14 cellular contexts compared by ENCODE assay signal in genomic region chr19:32708457-32708856, GRCh38. TPM values are rescaled to one million over a fixed set of nuclear protein-coding genes. Genes with fewer than 3 reads are reported as not detected.
A peak's percentile ranks its signal among the peaks of the same experiment; 100 is the strongest.
DNase-seq lines count a peak whose midpoint lies in the region; ATAC-seq, FAIRE-seq and TF ChIP-seq lines count a peak whose summit lies in the region.
"Had no signal": no experiment of that assay in that cellular context is flagged by ENCODE, and none has a peak within 500 bp of the region (broad histone marks: within the 10 kb centered on the region; RNA-seq: fewer than 3 reads in every experiment).

No MANE protein-coding gene starts in this region.

- no peak overlapping the region for H3K4me2 ChIP-seq in DND-41 (ENCODE audit: insufficient read depth, low read length)

- peaks cover 21% of the 10 kb centered on the region for H3K4me1 Mint-ChIP-seq in activated naive CD8-positive, alpha-beta T cell treated with anti-CD3 and anti-CD28 coated beads, Interleukin-2, amount 50 U/mL, for 24 hours

- H3K27ac Mint-ChIP-seq in activated naive CD8-positive, alpha-beta T cell treated with anti-CD3 and anti-CD28 coated beads, Interleukin-2, amount 50 U/mL, for 24 hours = peak overlapping the region; percentile 44

- H3K27me3 Mint-ChIP-seq in activated naive CD8-positive, alpha-beta T cell treated with anti-CD3 and anti-CD28 coated beads, Interleukin-2, amount 50 U/mL, for 24 hours = no peaks in the 10 kb centered on the region

- H3K79me2 ChIP-seq in DND-41 (ENCODE audit: insufficient read depth, low read length) = peaks cover 32% of the 10 kb centered on the region

- H3K9me3 Mint-ChIP-seq in activated naive CD8-positive, alpha-beta T cell treated with anti-CD3 and anti-CD28 coated beads, Interleukin-2, amount 50 U/mL, for 24 hours = peaks cover 10% of the 10 kb centered on the region

- H3K27me3 ChIP-seq in DND-41 (ENCODE audit: insufficient read depth, low read length, poor library complexity) (no peaks in the 10 kb centered on the region), spleen (replicated peaks in 1 of 7) (no peaks in the 10 kb centered on the region)

- peak; percentile 68 for ATAC-seq in DND-41 (ENCODE audit: insufficient read depth, low read depth)
- ATAC-seq in activated naive CD8-positive, alpha-beta T cell treated with anti-CD3 and anti-CD28 coated beads, Interleukin-2, amount 50 U/mL, for 24 hours = peak; percentile 93

- FAIRE-seq in H54 (lab: Jason Lieb, UNC) = no peak

- intact Hi-C loops in spleen (cut with DNase I; ENCODE audit: low total_unique reads) = no loop called here

- TF ChIP-seq CTCF in DND-41 (IDR thresholded peaks at IDR 0.05; ENCODE audit: borderline replicate concordance, extremely low read depth, low read length, poor library complexity, severe bottlenecking) (no peak), spleen (IDR thresholded peaks at IDR 0.05 in 8 of 11, conservative IDR thresholded peaks at IDR 0.05 in 3 of 11) (no peak)

- H4K20me1 ChIP-seq in DND-41 (ENCODE audit: insufficient read depth, low read length) = peaks cover 8% of the 10 kb centered on the region; the same call in 1 of the 2 replicates

- H3K4me1 ChIP-seq in DND-41 (ENCODE audit: insufficient read depth, low read length) = no peaks in the 10 kb centered on the region
- H3K4me1 ChIP-seq in spleen = peaks cover 0 to 10% (median 0%) of the 10 kb centered on the region in 6 donors
- H3K4me1 ChIP-seq: prostate gland had no signal

- peaks cover 9% of the 10 kb centered on the region for H3K9me3 ChIP-seq in DND-41 (ENCODE audit: insufficient read depth, low read length, severe bottlenecking)
- H3K9me3 ChIP-seq in spleen = peaks cover 3 to 19% (median 15%) of the 10 kb centered on the region in 8 donors
- H3K9me3 ChIP-seq: prostate gland had no signal

- DNase-seq in DND-41 (peak; percentile 26), H54 (ENCODE audit: insufficient read length, low spot score) (no peak), OCI-M2 (lab: John Stamatoyannopoulos, UW; ENCODE audit: unreplicated experiment) (no peak), spleen (no peak), NCI-H146 (lab: John Stamatoyannopoulos, UW) (no peak)
- peak; percentile 19 to 27 for DNase-seq in activated CD4-positive, alpha-beta T cell treated with anti-CD3 and anti-CD28 coated beads, Interleukin-2, amount 50 U/mL, for 4 hours
- peak; percentile 20 for DNase-seq in activated naive CD8-positive, alpha-beta T cell treated with anti-CD3 and anti-CD28 coated beads, Interleukin-2, amount 50 U/mL, for 24 hours
- DNase-seq in stimulated activated CD4-positive, alpha-beta T cell treated with anti-CD3 and anti-CD28 coated beads, Interleukin-15, amount 100 ng/mL, for 48 hours (ENCODE audit: low read depth in 2 of 2) = peak; percentile 23 to 25
- DNase-seq: foreskin fibroblast, GDM1, midbrain, MV-4-11 had no signal

- H3K4me3 ChIP-seq in DND-41 (ENCODE audit: low read depth in 1 of 2, low read length in 2 of 2) (no peak overlapping the region), spleen (no peak overlapping the region)
- H3K4me3 ChIP-seq: prostate gland had no signal

- no peak overlapping the region for H2AFZ ChIP-seq in DND-41 (ENCODE audit: low read depth, low read length)

- TF ChIP-seq POLR2A in H54 (IDR thresholded peaks at IDR 0.05; ENCODE audit: low read depth, low read length) (no peak), spleen (IDR thresholded peaks at IDR 0.05) (no peak)

- H3K9ac ChIP-seq in DND-41 (ENCODE audit: low read depth, low read length) = no peak overlapping the region

- 31 to 63% (median 33%) methylated on average over 3 of the region's 3 CpGs for WGBS in spleen, 5 donors

- peaks cover 68% of the 10 kb centered on the region for H3K36me3 ChIP-seq in DND-41 (ENCODE audit: insufficient read depth, low read length)
- peaks cover 0 to 90% (median 37%) of the 10 kb centered on the region in 6 donors for H3K36me3 ChIP-seq in spleen

- H3K27ac ChIP-seq in DND-41 (ENCODE audit: low read length) = no peak overlapping the region
- H3K27ac ChIP-seq in spleen = peak overlapping the region in 3 of 8 donors; percentile 24 to 42 (median 31)
- H3K27ac ChIP-seq: prostate gland had no signal

- no peak overlapping the region for H3K4me3 Mint-ChIP-seq in activated naive CD8-positive, alpha-beta T cell treated with anti-CD3 and anti-CD28 coated beads, Interleukin-2, amount 50 U/mL, for 24 hours

- peaks cover 45% of the 10 kb centered on the region for H3K36me3 Mint-ChIP-seq in activated naive CD8-positive, alpha-beta T cell treated with anti-CD3 and anti-CD28 coated beads, Interleukin-2, amount 50 U/mL, for 24 hours (ENCODE audit: low read depth)

RNA-seq across cellular contexts. Expression of gene TDRD12, which starts 11.1 kb away (rescaled TPM):
- 1 to 10 TPM in 2 of 7 donors, under 1 TPM in 2, not detected in 3; 0.13 to 4.3 (median 1.4) TPM for total RNA-seq in spleen
- under 1 TPM in 2 of 3 donors, not detected in 1; 0.03 to 0.33 TPM for polyA plus RNA-seq in spleen
- polyA plus RNA-seq: BJ had no signal

RNA-seq across cellular contexts. Expression of gene NUDT19, which starts 16.8 kb away (rescaled TPM):
- total RNA-seq in spleen = 10 to 100 TPM in 6 of 7 donors, 1 to 10 TPM in 1; 10.0 to 18.4 (median 12.4) TPM
- 1 to 10 TPM; 4.9 to 8.0 (median 5.0) TPM for polyA plus RNA-seq in spleen

RNA-seq across cellular contexts. Expression of gene RGS9BP, which starts 32.8 kb away (rescaled TPM):
- under 1 TPM in 6 of 7 donors, not detected in 1; 0.16 to 0.60 (median 0.37) TPM for total RNA-seq in spleen
- under 1 TPM; 0.03 to 0.13 (median 0.04) TPM for polyA plus RNA-seq in spleen

RNA-seq across cellular contexts. Expression of gene ANKRD27, which starts 33.5 kb away (rescaled TPM):
- 10 to 100 TPM; 24.0 to 31.7 (median 29.4) TPM for total RNA-seq in spleen
- polyA plus RNA-seq in spleen = 1 to 10 TPM; 6.5 to 9.1 (median 6.6) TPM

Comparison
In these comparisons a context has a peak if more than half of its experiments do, and no peak if none do; other contexts are left out.
1. DNase-seq: peak in DND-41 (single experiment), activated CD4-positive, alpha-beta T cell treated with anti-CD3 and anti-CD28 coated beads, Interleukin-2, amount 50 U/mL, for 4 hours (2 of 2), activated naive CD8-positive, alpha-beta T cell treated with anti-CD3 and anti-CD28 coated beads, Interleukin-2, amount 50 U/mL, for 24 hours (single experiment) and stimulated activated CD4-positive, alpha-beta T cell treated with anti-CD3 and anti-CD28 coated beads, Interleukin-15, amount 100 ng/mL, for 48 hours (2 of 2); none in H54 (single experiment), OCI-M2 (single experiment), spleen (single experiment) and NCI-H146 (single experiment).